Comparison of ENCODE assay signal across 1 cellular context in genomic region chr22:45574069-45574703, GRCh38.
TF ChIP-seq lines count a peak whose summit lies in the region.

No MANE protein-coding gene starts in this region.

TF ChIP-seq in H1, 55 proteins besides CTCF, POLR2A, EP300 and RAD21:
- TF ChIP-seq CHD7 (IDR thresholded peaks at IDR 0.05; ENCODE audit: insufficient replicate concordance, low read length) = no peak
- no peak for TF ChIP-seq JUND (IDR thresholded peaks at IDR 0.05; ENCODE audit: low read length)
- TF ChIP-seq SIRT6 (IDR thresholded peaks at IDR 0.05; ENCODE audit: low read length) = no peak
- no peak for TF ChIP-seq BCL11A (IDR thresholded peaks at IDR 0.05; ENCODE audit: low read depth in 2 of 2, low read length in 2 of 2)
- TF ChIP-seq ZNF274 (IDR thresholded peaks at IDR 0.05; ENCODE audit: borderline replicate concordance, extremely low read depth, low read length) = no peak
- no peak for TF ChIP-seq CBX8 (IDR thresholded peaks at IDR 0.05; ENCODE audit: borderline replicate concordance, low read depth, low read length)
- TF ChIP-seq TAF7 (optimal IDR thresholded peaks at IDR 0.05; ENCODE audit: borderline replicate concordance, low read depth, low read length) = no peak
- TF ChIP-seq MAX (IDR thresholded peaks at IDR 0.05) = no peak
- TF ChIP-seq PHF8 (conservative IDR thresholded peaks at IDR 0.05; ENCODE audit: low read depth, low read length) = no peak
- no peak for TF ChIP-seq EGR1 (IDR thresholded peaks at IDR 0.05; ENCODE audit: borderline replicate concordance, low read depth, low read length)
- no peak for TF ChIP-seq KDM4A (IDR thresholded peaks at IDR 0.05; ENCODE audit: low read depth, low read length, severe bottlenecking)
- TF ChIP-seq FOSL1 (IDR thresholded peaks at IDR 0.05; ENCODE audit: insufficient read depth, low read depth, low read length) = no peak
- TF ChIP-seq BRCA1 (IDR thresholded peaks at IDR 0.05; ENCODE audit: low read depth, low read length) = no peak
- no peak for TF ChIP-seq JUN (IDR thresholded peaks at IDR 0.05; ENCODE audit: low read depth, low read length)
- no peak for TF ChIP-seq CEBPB (IDR thresholded peaks at IDR 0.05; ENCODE audit: low read depth, low read length)
- no peak for TF ChIP-seq CHD1 (IDR thresholded peaks at IDR 0.05; ENCODE audit: low read depth, low read length)
